In the genomic region with DNA sequence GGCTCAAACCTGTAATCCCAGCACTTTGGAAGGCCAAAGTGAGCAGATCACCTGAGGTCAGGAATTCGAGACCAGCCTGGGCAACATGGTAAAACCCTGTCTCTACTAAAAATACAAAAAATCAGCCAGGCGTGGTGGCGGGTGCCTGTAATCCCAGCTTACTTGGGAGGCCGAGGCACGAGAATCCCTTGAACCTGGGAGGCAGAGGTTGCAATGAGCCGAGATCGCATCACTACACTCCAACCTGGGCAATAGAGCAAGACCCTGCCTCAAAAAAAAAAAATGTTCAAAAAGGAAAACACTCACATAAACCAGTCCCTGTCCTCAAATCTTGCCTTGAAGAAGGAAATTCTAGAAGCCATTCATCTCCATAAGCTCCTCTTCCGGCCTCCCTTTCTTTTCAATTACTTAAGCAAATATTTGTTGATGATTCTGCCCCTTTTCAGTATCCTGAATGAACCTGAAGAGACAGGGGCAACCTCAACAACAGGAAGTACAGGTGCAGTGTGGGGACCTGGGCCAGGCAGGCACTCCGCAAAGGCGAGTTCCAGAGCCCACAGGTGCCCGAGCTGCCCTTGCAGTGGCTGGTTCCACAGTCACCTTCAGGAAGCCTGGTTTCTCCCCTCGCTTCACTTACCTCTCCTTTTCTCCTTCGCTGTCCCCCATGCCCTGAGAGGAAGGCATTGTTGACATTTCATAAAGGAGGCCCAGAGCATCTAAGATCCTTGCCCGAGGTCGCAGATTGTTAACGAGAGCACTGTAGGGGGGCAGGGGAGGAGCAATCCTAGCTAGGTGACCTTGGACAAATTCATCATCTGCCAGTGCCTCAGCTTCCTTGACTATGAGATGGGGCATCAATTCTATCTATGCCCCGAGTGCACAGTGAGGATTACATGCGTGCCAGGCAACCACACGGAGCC, we compare ENCODE assay signal across 1 cellular context.
A peak's percentile ranks its signal among the peaks of the same experiment; 100 is the strongest.
TF ChIP-seq lines count a peak whose summit lies in the region.

No MANE protein-coding gene starts in this region.

TF ChIP-seq in K562, 482 proteins besides CTCF, POLR2A, EP300 and RAD21:
- TF ChIP-seq SRSF3 (IDR thresholded peaks at IDR 0.05; ENCODE audit: insufficient read depth, low read length) (no peak), ZNF121 (CRISPR knock-in tag; conservative IDR thresholded peaks at IDR 0.05) (peak; percentile 58; the same call in 1 of the 2 replicates), BCOR (IDR thresholded peaks at IDR 0.05) (0 out of 2 replicates have a peak, but pooled peaks have one; percentile 8)
TF ChIP-seq in K562: peak in this region for 2.
